Comparison of ENCODE assay signal across 16 cellular contexts in genomic region chr2:28905533-28905932, GRCh38. TPM values are rescaled to one million over a fixed set of nuclear protein-coding genes. Genes with fewer than 3 reads are reported as not detected.
A peak's percentile ranks its signal among the peaks of the same experiment; 100 is the strongest.
DNase-seq lines count a peak whose midpoint lies in the region; ATAC-seq, FAIRE-seq and TF ChIP-seq lines count a peak whose summit lies in the region.
"Had no signal": no experiment of that assay in that cellular context is flagged by ENCODE, and none has a peak within 500 bp of the region (broad histone marks: within the 10 kb centered on the region; RNA-seq: fewer than 3 reads in every experiment).

No MANE protein-coding gene starts in this region.

- H3K27ac Mint-ChIP-seq in activated naive CD8-positive, alpha-beta T cell treated with anti-CD3 and anti-CD28 coated beads for 36 hours, result peak overlapping the region; percentile 14
- H3K27ac Mint-ChIP-seq in activated naive CD8-positive, alpha-beta T cell treated with anti-CD3 and anti-CD28 coated beads, Interleukin-2, amount 50 U/mL, for 24 hours, result no peak overlapping the region
- H3K27ac Mint-ChIP-seq in activated T-helper 2 cell treated with anti-CD3 and anti-CD28 coated beads, Interferon-gamma antibody, Interleukin-2, Interleukin-4, amounts not matched to agents 10 μg/mL and 5 μg/mL and 100 μg/mL, durations not matched to agents 14 hours and 24 hours and 36 hours, result peak overlapping the region; percentile 1

- no peaks in the 10 kb centered on the region for H3K27me3 ChIP-seq in HepG2 (ENCODE audit: control insufficient read depth in 1 of 2, insufficient read depth in 2 of 2, low read length in 2 of 2)

- in situ Hi-C loops in HepG2 (cut with HindIII; ENCODE audit: extremely low pct_ligation_motif_present, low pct_unique_long_range_greater_than_20kb), result no loop called here

- H3K9ac ChIP-seq in HepG2 (ENCODE audit: insufficient read depth, low read depth, low read length), result no peak overlapping the region

- intact Hi-C loops in activated T-helper 2 cell treated with anti-CD3 and anti-CD28 coated beads, Interferon-gamma antibody, Interleukin-2, Interleukin-4, amounts not matched to agents 10 μg/mL and 5 μg/mL and 100 μg/mL, durations not matched to agents 14 hours and 24 hours and 36 hours (cut with micrococcal nuclease), result loop anchor here (5.0 kb wide), 1 partner anchor 37 kb away; no protein-coding TSS in a partner anchor
- intact Hi-C loops in HepG2 (cut with micrococcal nuclease; ENCODE audit: unreplicated experiment), result no loop called here

- FAIRE-seq in HepG2 (lab: Jason Lieb, UNC), result no peak
- FAIRE-seq: H1 had no signal

- peaks cover 29 to 87% of the 10 kb centered on the region in 2 experiments for H3K36me3 ChIP-seq in HepG2 (replicated peaks in 1 of 2; ENCODE audit: control insufficient read depth in 1 of 2, insufficient read depth in 2 of 2, low read length in 2 of 2)

- 96% methylated on average over 3 of the region's 3 CpGs for WGBS in HepG2 (ENCODE audit: low lambda C conversion rate)

- no peak overlapping the region for H3K27ac ChIP-seq in HepG2 (ENCODE audit: extremely low read length, insufficient read depth, low read length)

- H3K9me3 ChIP-seq in HepG2 (ENCODE audit: low read length), result no peaks in the 10 kb centered on the region

- H3K4me1 ChIP-seq in HepG2 (ENCODE audit: insufficient read depth, low read length), result peaks cover 24% of the 10 kb centered on the region

- TF ChIP-seq EP300 in HepG2 (IDR thresholded peaks at IDR 0.05; ENCODE audit: low read depth in 2 of 2, low read length in 2 of 2) (no peak), HepG2 (CRISPR knock-in tag; IDR thresholded peaks at IDR 0.05; ENCODE audit: borderline replicate concordance) (no peak)

- H3K36me3 Mint-ChIP-seq in activated naive CD8-positive, alpha-beta T cell treated with anti-CD3 and anti-CD28 coated beads for 36 hours, result peaks cover 50% of the 10 kb centered on the region
- H3K36me3 Mint-ChIP-seq in activated naive CD8-positive, alpha-beta T cell treated with anti-CD3 and anti-CD28 coated beads, Interleukin-2, amount 50 U/mL, for 24 hours (ENCODE audit: low read depth), result peaks cover 76% of the 10 kb centered on the region
- H3K36me3 Mint-ChIP-seq in activated T-helper 2 cell treated with anti-CD3 and anti-CD28 coated beads, Interferon-gamma antibody, Interleukin-2, Interleukin-4, amounts not matched to agents 10 μg/mL and 5 μg/mL and 100 μg/mL, durations not matched to agents 14 hours and 24 hours and 36 hours (ENCODE audit: low read depth), result peaks cover 93% of the 10 kb centered on the region

- peaks cover 43% of the 10 kb centered on the region for H3K4me1 Mint-ChIP-seq in activated naive CD8-positive, alpha-beta T cell treated with anti-CD3 and anti-CD28 coated beads for 36 hours
- H3K4me1 Mint-ChIP-seq in activated naive CD8-positive, alpha-beta T cell treated with anti-CD3 and anti-CD28 coated beads, Interleukin-2, amount 50 U/mL, for 24 hours, result peaks cover 32% of the 10 kb centered on the region
- peaks cover 18% of the 10 kb centered on the region for H3K4me1 Mint-ChIP-seq in activated T-helper 2 cell treated with anti-CD3 and anti-CD28 coated beads, Interferon-gamma antibody, Interleukin-2, Interleukin-4, amounts not matched to agents 10 μg/mL and 5 μg/mL and 100 μg/mL, durations not matched to agents 14 hours and 24 hours and 36 hours (ENCODE audit: low read depth)

- no TSS peak for BruUV-seq in HepG2 (replicated peaks; lab: Mats Ljungman, UMichigan)

- peaks cover 96% of the 10 kb centered on the region for H3K79me2 ChIP-seq in HepG2 (ENCODE audit: insufficient read depth, low read length)

- DNase-seq in activated naive CD8-positive, alpha-beta T cell treated with anti-CD3 and anti-CD28 coated beads for 36 hours, result no peak
- no peak for DNase-seq in activated naive CD8-positive, alpha-beta T cell treated with anti-CD3 and anti-CD28 coated beads, Interleukin-2, amount 50 U/mL, for 24 hours
- no peak for DNase-seq in activated T-helper 2 cell treated with anti-CD3 and anti-CD28 coated beads, Interferon-gamma antibody, Interleukin-2, Interleukin-4, amounts not matched to agents 10 μg/mL and 5 μg/mL and 100 μg/mL, durations not matched to agents 14 hours and 24 hours and 36 hours (ENCODE audit: low spot score)
- DNase-seq in HepG2 (ENCODE audit: low spot score) (no peak), mucosa of gallbladder (ENCODE audit: low spot score) (no peak), epidermal melanocyte (ENCODE audit: insufficient read length, low spot score) (no peak)
- DNase-seq: DMS53, Karpas-422, MM.1S, NCI-H1092 treated with DMSO at 0.1 percent for 48 hours, NCI-H1694, NCI-H510A treated with DMSO at 0.1 percent for 48 hours, NCI-H82, PC-3 had no signal

- no peak overlapping the region for H3K4me3 ChIP-seq in HepG2 (replicated peaks in 1 of 3; ENCODE audit: insufficient read depth in 1 of 3, low read depth in 2 of 3, low read length in 3 of 3)

- H4K20me1 ChIP-seq in HepG2 (ENCODE audit: insufficient read depth, low read length), result peaks cover 74% of the 10 kb centered on the region

- H3K9me3 Mint-ChIP-seq in activated naive CD8-positive, alpha-beta T cell treated with anti-CD3 and anti-CD28 coated beads for 36 hours, result no peaks in the 10 kb centered on the region
- H3K9me3 Mint-ChIP-seq in activated naive CD8-positive, alpha-beta T cell treated with anti-CD3 and anti-CD28 coated beads, Interleukin-2, amount 50 U/mL, for 24 hours, result no peaks in the 10 kb centered on the region
- H3K9me3 Mint-ChIP-seq in activated T-helper 2 cell treated with anti-CD3 and anti-CD28 coated beads, Interferon-gamma antibody, Interleukin-2, Interleukin-4, amounts not matched to agents 10 μg/mL and 5 μg/mL and 100 μg/mL, durations not matched to agents 14 hours and 24 hours and 36 hours, result no peaks in the 10 kb centered on the region

- no peak overlapping the region for H2AFZ ChIP-seq in HepG2 (ENCODE audit: low read length)

- no peak overlapping the region for H3K4me2 ChIP-seq in HepG2 (ENCODE audit: low read depth, low read length)

- ATAC-seq in activated naive CD8-positive, alpha-beta T cell treated with anti-CD3 and anti-CD28 coated beads, Interleukin-2, amount 50 U/mL, for 24 hours, result no peak
- ATAC-seq in HepG2 (no peak), HG02973 (IDR thresholded peaks at IDR 0.05; ENCODE audit: unreplicated experiment) (no peak)

- no peak for TF ChIP-seq CTCF in HepG2 (CRISPR knock-in tag; IDR thresholded peaks at IDR 0.05)

- no peak for TF ChIP-seq POLR2A in HepG2 (IDR thresholded peaks at IDR 0.05; ENCODE audit: insufficient read depth in 1 of 2, low read depth in 2 of 2, low read length in 2 of 2)

- H3K27me3 Mint-ChIP-seq in activated naive CD8-positive, alpha-beta T cell treated with anti-CD3 and anti-CD28 coated beads for 36 hours, result no peaks in the 10 kb centered on the region
- H3K27me3 Mint-ChIP-seq in activated naive CD8-positive, alpha-beta T cell treated with anti-CD3 and anti-CD28 coated beads, Interleukin-2, amount 50 U/mL, for 24 hours, result no peaks in the 10 kb centered on the region
- H3K27me3 Mint-ChIP-seq in activated T-helper 2 cell treated with anti-CD3 and anti-CD28 coated beads, Interferon-gamma antibody, Interleukin-2, Interleukin-4, amounts not matched to agents 10 μg/mL and 5 μg/mL and 100 μg/mL, durations not matched to agents 14 hours and 24 hours and 36 hours (ENCODE audit: low read depth), result no peaks in the 10 kb centered on the region

- TF ChIP-seq RAD21 in HepG2 (CRISPR knock-in tag; IDR thresholded peaks at IDR 0.05), result no peak

- no peak overlapping the region for H3K4me3 Mint-ChIP-seq in activated naive CD8-positive, alpha-beta T cell treated with anti-CD3 and anti-CD28 coated beads for 36 hours
- no peak overlapping the region for H3K4me3 Mint-ChIP-seq in activated naive CD8-positive, alpha-beta T cell treated with anti-CD3 and anti-CD28 coated beads, Interleukin-2, amount 50 U/mL, for 24 hours
- no peak overlapping the region for H3K4me3 Mint-ChIP-seq in activated T-helper 2 cell treated with anti-CD3 and anti-CD28 coated beads, Interferon-gamma antibody, Interleukin-2, Interleukin-4, amounts not matched to agents 10 μg/mL and 5 μg/mL and 100 μg/mL, durations not matched to agents 14 hours and 24 hours and 36 hours (ENCODE audit: low read depth)

- CTCF ChIA-PET in HepG2 (lab: Yijun Ruan, JAX; ENCODE audit: low intra/inter-chr PET ratio, low total read pairs), result no interaction called here

- POLR2A ChIA-PET in HepG2 (lab: Yijun Ruan, JAX), result interaction anchor here (2.7 kb wide), 1 partner anchor 11 kb away, joined by 13 read pairs; the partner anchor contains the start of gene WDR43

RNA-seq across cellular contexts. Expression of gene WDR43, which starts 11.1 kb away (rescaled TPM):
- total RNA-seq in activated naive CD8-positive, alpha-beta T cell treated with anti-CD3 and anti-CD28 coated beads for 36 hours, result 100 to 1,000 TPM; 179 to 191 TPM
- total RNA-seq in activated T-helper 2 cell treated with anti-CD3 and anti-CD28 coated beads, Interferon-gamma antibody, Interleukin-2, Interleukin-4, amounts not matched to agents 10 μg/mL and 5 μg/mL and 100 μg/mL, durations not matched to agents 14 hours and 24 hours and 36 hours, result 117 and 128 TPM in 2 replicates
- total RNA-seq in HepG2 (2016; rRNA removed; fragmentation: Illumina TruSeq; extraction: Trizol), result 167 and 253 TPM in 2 replicates
- 59.9 and 79.6 TPM in 2 replicates for total RNA-seq in HepG2 (2016; cell fraction: cytosol; rRNA removed; fragmentation: Illumina TruSeq; extraction: Trizol; ENCODE audit: low read depth)
- 172 and 225 TPM in 2 replicates for total RNA-seq in HepG2 (2016; cell fraction: insoluble cytoplasmic fraction; rRNA removed; fragmentation: Illumina TruSeq; extraction: Trizol)
- total RNA-seq in HepG2 (2016; cell fraction: membrane; rRNA removed; fragmentation: Illumina TruSeq; extraction: Trizol), result 56.9 and 74.1 TPM in 2 replicates
- 121 and 138 TPM in 2 replicates for total RNA-seq in HepG2 (2016; cell fraction: nucleus; rRNA removed; fragmentation: Illumina TruSeq; extraction: Trizol)
- polyA plus RNA-seq in HepG2 (2011; rRNA removed), result 88.9 and 121 TPM in 2 replicates
- polyA plus RNA-seq in HepG2 (2011; cell fraction: cytosol; rRNA removed), result 39.8 and 64.9 TPM in 2 replicates
- polyA plus RNA-seq in HepG2 (2011; cell fraction: nucleus; rRNA removed), result 67.2 and 70.8 TPM in 2 replicates
- 60.3 and 80.3 TPM in 2 replicates for polyA plus RNA-seq in HepG2 (2012)
- polyA plus RNA-seq in HepG2 (2016; cell fraction: cytosol; fragmentation: Illumina TruSeq; extraction: Trizol; ENCODE audit: low read depth), result 9.5 and 10.8 TPM in 2 replicates
- polyA plus RNA-seq in HepG2 (2016; cell fraction: insoluble cytoplasmic fraction; fragmentation: Illumina TruSeq; extraction: Trizol; ENCODE audit: low read depth), result 143 and 154 TPM in 2 replicates
- polyA plus RNA-seq in HepG2 (2016; cell fraction: membrane; fragmentation: Illumina TruSeq; extraction: Trizol; ENCODE audit: low read depth), result 17.2 and 23.0 TPM in 2 replicates
- polyA plus RNA-seq in HepG2 (2016; cell fraction: nucleus; fragmentation: Illumina TruSeq; extraction: Trizol; ENCODE audit: insufficient read depth, low read depth), result 126 and 131 TPM in 2 replicates
- polyA minus RNA-seq in HepG2 (2011; rRNA and poly(A)+ RNA removed; ENCODE audit: low replicate concordance), result 88.1 and 150 TPM in 2 replicates
- 100 and 113 TPM in 2 replicates for polyA minus RNA-seq in HepG2 (2011; cell fraction: cytosol; rRNA and poly(A)+ RNA removed)
- polyA minus RNA-seq in HepG2 (2011; cell fraction: nucleus; rRNA and poly(A)+ RNA removed), result 160 and 248 TPM in 2 replicates
- 27.6 TPM for total RNA-seq in mucosa of gallbladder

RNA-seq across cellular contexts. Expression of gene TRMT61B, which starts 35.4 kb away (rescaled TPM):
- total RNA-seq in activated naive CD8-positive, alpha-beta T cell treated with anti-CD3 and anti-CD28 coated beads for 36 hours, result 10 to 100 TPM; 18.9 to 20.6 TPM
- total RNA-seq in activated T-helper 2 cell treated with anti-CD3 and anti-CD28 coated beads, Interferon-gamma antibody, Interleukin-2, Interleukin-4, amounts not matched to agents 10 μg/mL and 5 μg/mL and 100 μg/mL, durations not matched to agents 14 hours and 24 hours and 36 hours, result 15.1 and 17.3 TPM in 2 replicates
- total RNA-seq in HepG2 (2016; rRNA removed; fragmentation: Illumina TruSeq; extraction: Trizol) (23.5 and 29.7 TPM in 2 replicates), mucosa of gallbladder (14.6 TPM)
- 14.6 and 25.8 TPM in 2 replicates for total RNA-seq in HepG2 (2016; cell fraction: cytosol; rRNA removed; fragmentation: Illumina TruSeq; extraction: Trizol; ENCODE audit: low read depth)
- total RNA-seq in HepG2 (2016; cell fraction: insoluble cytoplasmic fraction; rRNA removed; fragmentation: Illumina TruSeq; extraction: Trizol), result 19.8 and 37.3 TPM in 2 replicates
- 11.6 and 17.0 TPM in 2 replicates for total RNA-seq in HepG2 (2016; cell fraction: membrane; rRNA removed; fragmentation: Illumina TruSeq; extraction: Trizol)
- total RNA-seq in HepG2 (2016; cell fraction: nucleus; rRNA removed; fragmentation: Illumina TruSeq; extraction: Trizol), result 18.5 and 19.2 TPM in 2 replicates
- 15.3 and 19.7 TPM in 2 replicates for polyA plus RNA-seq in HepG2 (2011; rRNA removed)
- polyA plus RNA-seq in HepG2 (2011; cell fraction: cytosol; rRNA removed), result 8.7 and 11.6 TPM in 2 replicates
- polyA plus RNA-seq in HepG2 (2011; cell fraction: nucleus; rRNA removed), result 13.3 and 14.3 TPM in 2 replicates
- polyA plus RNA-seq in HepG2 (2012), result 18.4 and 19.0 TPM in 2 replicates
- 3.4 and 3.7 TPM in 2 replicates for polyA plus RNA-seq in HepG2 (2016; cell fraction: cytosol; fragmentation: Illumina TruSeq; extraction: Trizol; ENCODE audit: low read depth)
- 36.4 and 36.6 TPM in 2 replicates for polyA plus RNA-seq in HepG2 (2016; cell fraction: insoluble cytoplasmic fraction; fragmentation: Illumina TruSeq; extraction: Trizol; ENCODE audit: low read depth)
- polyA plus RNA-seq in HepG2 (2016; cell fraction: membrane; fragmentation: Illumina TruSeq; extraction: Trizol; ENCODE audit: low read depth), result 7.8 and 8.1 TPM in 2 replicates
- 38.0 and 40.7 TPM in 2 replicates for polyA plus RNA-seq in HepG2 (2016; cell fraction: nucleus; fragmentation: Illumina TruSeq; extraction: Trizol; ENCODE audit: insufficient read depth, low read depth)
- 8.9 and 10.3 TPM in 2 replicates for polyA minus RNA-seq in HepG2 (2011; rRNA and poly(A)+ RNA removed; ENCODE audit: low replicate concordance)
- 8.7 and 13.5 TPM in 2 replicates for polyA minus RNA-seq in HepG2 (2011; cell fraction: cytosol; rRNA and poly(A)+ RNA removed)
- 20.9 and 25.7 TPM in 2 replicates for polyA minus RNA-seq in HepG2 (2011; cell fraction: nucleus; rRNA and poly(A)+ RNA removed)
